In the genomic region with DNA sequence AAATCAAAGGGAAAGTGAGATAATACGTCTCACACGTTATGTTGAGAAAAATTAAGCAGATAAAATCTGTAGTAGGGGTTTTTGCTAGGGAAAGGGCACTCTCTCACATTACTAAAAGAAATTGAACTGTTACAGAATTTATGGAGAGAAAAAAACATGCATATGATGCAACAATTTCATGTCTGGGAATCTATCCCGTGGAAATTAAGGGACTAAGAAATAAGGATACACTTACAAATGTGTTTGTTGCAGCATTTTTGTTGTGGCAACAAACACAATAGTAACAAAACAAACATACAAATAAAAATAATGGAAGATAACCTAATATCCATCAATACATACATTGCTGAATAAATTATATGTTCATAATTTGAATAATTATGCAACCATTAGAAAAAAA, we compare ENCODE assay signal across 39 cellular contexts.
"Had no signal": no experiment of that assay in that cellular context is flagged by ENCODE, and none has a peak within 500 bp of the region (broad histone marks: within the 10 kb centered on the region; RNA-seq: fewer than 3 reads in every experiment).

No MANE protein-coding gene starts in this region.

- H3K4me1 ChIP-seq: adrenal gland, ascending aorta, body of pancreas, breast epithelium had no signal

- H3K27ac Mint-ChIP-seq: activated naive CD4-positive, alpha-beta T cell treated with anti-CD3 and anti-CD28 coated beads for 36 hours; activated naive CD4-positive, alpha-beta T cell treated with anti-CD3 and anti-CD28 coated beads, Interleukin-2, amount 10 ng/mL, durations not matched to agents 7 days and 5 days; activated naive CD4-positive, alpha-beta T cell treated with anti-CD3 and anti-CD28 coated beads, Interleukin-2, amount 50 U/mL, for 24 hours; activated naive CD4-positive, alpha-beta T cell treated with anti-CD3 and anti-CD28 coated beads, Interleukin-2, amount 50 U/mL, for 72 hours; activated naive CD8-positive, alpha-beta T cell; activated naive CD8-positive, alpha-beta T cell treated with anti-CD3 and anti-CD28 coated beads for 36 hours; activated naive CD8-positive, alpha-beta T cell treated with anti-CD3 and anti-CD28 coated beads, Interleukin-2, amount 10 ng/mL, durations not matched to agents 7 days and 5 days; activated naive CD8-positive, alpha-beta T cell treated with anti-CD3 and anti-CD28 coated beads, Interleukin-2, amount 50 U/mL, for 24 hours; activated T-cell treated with anti-CD3 and anti-CD28 coated beads, Interleukin-2, amount 50 U/mL, for 24 hours; activated T-cell treated with anti-CD3 and anti-CD28 coated beads, Interleukin-2, amount 50 U/mL, for 72 hours; activated T-helper 1 cell treated with anti-CD3 and anti-CD28 coated beads, Interleukin-12 subunit alpha, Interleukin-12 subunit beta, Interleukin-2, Interleukin-4 antibody, amounts not matched to agents 30 ng/mL and 10 ng/mL and 1 ng/mL, durations not matched to agents 14 hours and 24 hours and 36 hours; activated T-helper 17 cell treated with anti-CD3 and anti-CD28 coated beads, Interleukin-2, amount 50 U/mL, for 72 hours; activated T-helper 2 cell treated with anti-CD3 and anti-CD28 coated beads, Interferon-gamma antibody, Interleukin-2, Interleukin-4, amounts not matched to agents 10 μg/mL and 5 μg/mL and 100 μg/mL, durations not matched to agents 14 hours and 24 hours and 36 hours had no signal

- H3K9me3 Mint-ChIP-seq: activated T-helper 17 cell treated with anti-CD3 and anti-CD28 coated beads, Interleukin-2, amount 50 U/mL, for 72 hours had no signal

- FAIRE-seq: astrocyte, bronchial epithelial cell had no signal

- H3K36me3 ChIP-seq: adrenal gland, ascending aorta, brain microvascular endothelial cell, breast epithelium, cardiac muscle cell had no signal

- H3K27ac ChIP-seq: adrenal gland, ascending aorta, body of pancreas, brain microvascular endothelial cell, breast epithelium, cardiac muscle cell had no signal

- H3K4me1 Mint-ChIP-seq: activated naive CD4-positive, alpha-beta T cell treated with anti-CD3 and anti-CD28 coated beads, Interleukin-2, amount 10 ng/mL, durations not matched to agents 7 days and 5 days; activated naive CD4-positive, alpha-beta T cell treated with anti-CD3 and anti-CD28 coated beads, Interleukin-2, amount 50 U/mL, for 24 hours; activated naive CD8-positive, alpha-beta T cell treated with anti-CD3 and anti-CD28 coated beads for 36 hours; activated naive CD8-positive, alpha-beta T cell treated with anti-CD3 and anti-CD28 coated beads, Interleukin-2, amount 50 U/mL, for 24 hours; activated T-helper 17 cell treated with anti-CD3 and anti-CD28 coated beads, Interleukin-2, amount 50 U/mL, for 72 hours; brain; central memory CD8-positive, alpha-beta T cell had no signal

- DNase-seq: activated effector memory CD4-positive, alpha-beta T cell treated with anti-CD3 and anti-CD28 coated beads, Interleukin-2, amount 50 U/mL, for 16 hours; activated effector memory CD4-positive, alpha-beta T cell treated with Interleukin-2 at 50 U/mL for 16 hours; activated gamma-delta T cell; activated gamma-delta T cell treated with Interleukin-2 at 50 U/mL for 16 hours; activated naive CD4-positive, alpha-beta T cell; activated naive CD4-positive, alpha-beta T cell treated with anti-CD3 and anti-CD28 coated beads for 36 hours; activated naive CD4-positive, alpha-beta T cell treated with anti-CD3 and anti-CD28 coated beads, Interleukin-2, amount 10 ng/mL, durations not matched to agents 7 days and 5 days; activated naive CD4-positive, alpha-beta T cell treated with anti-CD3 and anti-CD28 coated beads, Interleukin-2, amount 50 U/mL, for 16 hours; activated naive CD4-positive, alpha-beta T cell treated with Interleukin-2 at 50 U/mL for 16 hours; activated naive CD8-positive, alpha-beta T cell treated with anti-CD3 and anti-CD28 coated beads for 36 hours; activated naive CD8-positive, alpha-beta T cell treated with anti-CD3 and anti-CD28 coated beads, Interleukin-2, amount 10 ng/mL, durations not matched to agents 7 days and 5 days; activated naive CD8-positive, alpha-beta T cell treated with anti-CD3 and anti-CD28 coated beads, Interleukin-2, amount 50 U/mL, for 24 hours; activated T-cell treated with anti-CD3 and anti-CD28 coated beads, Interleukin-2, amount 50 U/mL, for 24 hours; activated T-cell treated with anti-CD3 and anti-CD28 coated beads, Interleukin-2, amount 50 U/mL, for 4 hours; activated T-cell treated with anti-CD3 and anti-CD28 coated beads, Interleukin-2, amount 50 U/mL, for 48 hours; activated T-cell treated with anti-CD3 and anti-CD28 coated beads, Interleukin-2, amount 50 U/mL, for 72 hours; adrenal gland; amniotic stem cell; amygdala; anterior cingulate cortex; aorta; body of pancreas; brain microvascular endothelial cell; caudate nucleus; central memory CD4-positive, alpha-beta T cell; cerebellar nuclear complex had no signal

- ATAC-seq: activated naive CD4-positive, alpha-beta T cell treated with anti-CD3 and anti-CD28 coated beads, Interleukin-2, amount 50 U/mL, for 72 hours; activated naive CD8-positive, alpha-beta T cell treated with anti-CD3 and anti-CD28 coated beads, Interleukin-2, amount 50 U/mL, for 24 hours; activated T-cell treated with anti-CD3 and anti-CD28 coated beads, Interleukin-2, amount 50 U/mL, for 4 hours; activated T-cell treated with anti-CD3 and anti-CD28 coated beads, Interleukin-2, amount 50 U/mL, for 72 hours; activated T-helper 17 cell treated with anti-CD3 and anti-CD28 coated beads, Interleukin-2, amount 50 U/mL, for 72 hours; body of pancreas had no signal

- H3K36me3 Mint-ChIP-seq: activated naive CD8-positive, alpha-beta T cell treated with anti-CD3 and anti-CD28 coated beads, Interleukin-2, amount 10 ng/mL, durations not matched to agents 7 days and 5 days; brain had no signal

- H3K9me3 ChIP-seq: ascending aorta, body of pancreas had no signal

- H3K27me3 ChIP-seq: ascending aorta, body of pancreas, brain microvascular endothelial cell, breast epithelium, cardiac muscle cell had no signal

- H3K4me3 ChIP-seq: adrenal gland, ascending aorta, body of pancreas, breast epithelium, cardiac muscle cell had no signal

- H3K4me3 Mint-ChIP-seq: activated naive CD4-positive, alpha-beta T cell treated with anti-CD3 and anti-CD28 coated beads for 36 hours; activated naive CD4-positive, alpha-beta T cell treated with anti-CD3 and anti-CD28 coated beads, Interleukin-2, amount 10 ng/mL, durations not matched to agents 7 days and 5 days; activated naive CD4-positive, alpha-beta T cell treated with anti-CD3 and anti-CD28 coated beads, Interleukin-2, amount 50 U/mL, for 24 hours; activated naive CD8-positive, alpha-beta T cell; activated naive CD8-positive, alpha-beta T cell treated with anti-CD3 and anti-CD28 coated beads for 36 hours; activated naive CD8-positive, alpha-beta T cell treated with anti-CD3 and anti-CD28 coated beads, Interleukin-2, amount 10 ng/mL, durations not matched to agents 7 days and 5 days; activated naive CD8-positive, alpha-beta T cell treated with anti-CD3 and anti-CD28 coated beads, Interleukin-2, amount 50 U/mL, for 24 hours; activated T-cell treated with anti-CD3 and anti-CD28 coated beads, Interleukin-2, amount 50 U/mL, for 24 hours; activated T-cell treated with anti-CD3 and anti-CD28 coated beads, Interleukin-2, amount 50 U/mL, for 4 hours; activated T-cell treated with anti-CD3 and anti-CD28 coated beads, Interleukin-2, amount 50 U/mL, for 72 hours; activated T-helper 1 cell treated with anti-CD3 and anti-CD28 coated beads, Interleukin-12 subunit alpha, Interleukin-12 subunit beta, Interleukin-2, Interleukin-4 antibody, amounts not matched to agents 30 ng/mL and 10 ng/mL and 1 ng/mL, durations not matched to agents 14 hours and 24 hours and 36 hours; activated T-helper 17 cell treated with anti-CD3 and anti-CD28 coated beads, Interleukin-2, amount 50 U/mL, for 72 hours; brain; central memory CD8-positive, alpha-beta T cell had no signal
